Comparison of ENCODE assay signal across 11 cellular contexts in genomic region chr3:171165499-171165921, GRCh38.
A peak's percentile ranks its signal among the peaks of the same experiment; 100 is the strongest.
DNase-seq lines count a peak whose midpoint lies in the region; ATAC-seq and TF ChIP-seq lines count a peak whose summit lies in the region.
"Had no signal": no experiment of that assay in that cellular context is flagged by ENCODE, and none has a peak within 500 bp of the region (broad histone marks: within the 10 kb centered on the region; RNA-seq: fewer than 3 reads in every experiment).

No MANE protein-coding gene starts in this region.

- H3K27ac ChIP-seq in substantia nigra (ENCODE audit: low read depth, low read length, poor library complexity, severe bottlenecking), result no peak overlapping the region
- H3K27ac ChIP-seq: ovary, upper lobe of left lung had no signal

- CTCF ChIA-PET in WTC11 (lab: Charles Lee), result interaction anchor here (1.0 to 2.3 kb wide), 3 partner anchors 115 to 665 kb away, joined by 3 to 6 read pairs (median 4); no protein-coding TSS in a partner anchor

- H3K9me3 Mint-ChIP-seq in WTC11 (peaks cover 12% of the 10 kb centered on the region), natural killer cell (peaks cover 0 to 2% of the 10 kb centered on the region in 2 donors)

- intact Hi-C loops in natural killer cell (cut with micrococcal nuclease), result no loop called here

- ATAC-seq in WTC11 (peak; percentile 88), natural killer cell (peak in 1 of 3 donors; percentile 22)

- POLR2A ChIA-PET in WTC11 (lab: Charles Lee), result no interaction called here

- H3K27me3 Mint-ChIP-seq in WTC11 (ENCODE audit: low read depth) (no peaks in the 10 kb centered on the region), natural killer cell (ENCODE audit: low read depth in 2 of 2) (no peaks in the 10 kb centered on the region)

- peak; percentile 13 for DNase-seq in activated CD4-positive, alpha-beta T cell treated with anti-CD3 and anti-CD28 coated beads for 48 hours
- DNase-seq in activated CD4-positive, alpha-beta T cell treated with anti-CD3 and anti-CD28 coated beads for 4 hours, result no peak
- DNase-seq in H7 (peak; percentile 51), WTC11 (ENCODE audit: low spot score) (peak; percentile 46), natural killer cell (no peak), DMS 273 treated with DMSO at 0.1 percent for 48 hours (lab: John Stamatoyannopoulos, UW) (no peak), substantia nigra (lab: John Stamatoyannopoulos, UW) (no peak)
- no peak for DNase-seq in NK-92 treated with Interleukin-12 subunit alpha and Interleukin-12 subunit beta, amount 100 ng/mL, for 24 hours (lab: John Stamatoyannopoulos, UW)
- DNase-seq: 8988T, ovary, upper lobe of left lung had no signal

- no peaks in the 10 kb centered on the region; the same call in 1 of the 2 replicates for H3K36me3 ChIP-seq in H7 (replicated peaks; ENCODE audit: control insufficient read depth, insufficient read depth, low read length)
- H3K36me3 ChIP-seq: ovary had no signal

- H3K36me3 Mint-ChIP-seq in WTC11 (peaks cover 37% of the 10 kb centered on the region), natural killer cell (peaks cover 16% of the 10 kb centered on the region)

- peak overlapping the region; percentile 34 for H3K27ac Mint-ChIP-seq in WTC11
- H3K27ac Mint-ChIP-seq in natural killer cell, result peak overlapping the region; percentile 49 to 57

- H3K4me1 Mint-ChIP-seq in WTC11, result peaks cover 36% of the 10 kb centered on the region
- H3K4me1 Mint-ChIP-seq in natural killer cell, result peaks cover 12 to 15% of the 10 kb centered on the region in 2 donors

- no peak overlapping the region for H3K4me3 ChIP-seq in H7 (ENCODE audit: insufficient read depth, low read depth, low read length)
- H3K4me3 ChIP-seq: ovary, upper lobe of left lung had no signal

- TF ChIP-seq CTCF in WTC11 (IDR thresholded peaks at IDR 0.05) (no peak), natural killer cell (IDR thresholded peaks at IDR 0.05) (no peak)

- H3K27me3 ChIP-seq in H7 (ENCODE audit: control insufficient read depth, insufficient read depth, low read length), result no peaks in the 10 kb centered on the region
- H3K27me3 ChIP-seq: ovary, upper lobe of left lung had no signal

- H3K4me3 Mint-ChIP-seq in WTC11 (0 out of 2 replicates have a peak overlapping the region, but pooled peaks have one; percentile 0), natural killer cell (no peak overlapping the region)

TF ChIP-seq in WTC11, 78 proteins besides CTCF, POLR2A, EP300 and RAD21:
- no peak for TF ChIP-seq EMX1 (CRISPR knock-in tag; IDR thresholded peaks at IDR 0.05)
- TF ChIP-seq MAX (CRISPR knock-in tag; IDR thresholded peaks at IDR 0.05), result no peak
- TF ChIP-seq ZNF317 (CRISPR knock-in tag; IDR thresholded peaks at IDR 0.05; ENCODE audit: borderline replicate concordance, low read depth), result peak; percentile 83
- no peak for TF ChIP-seq ZMAT4 (CRISPR knock-in tag; IDR thresholded peaks at IDR 0.05)
- peak; percentile 26; the same call in 1 of the 2 replicates for TF ChIP-seq TEAD1 (CRISPR knock-in tag; IDR thresholded peaks at IDR 0.05)

Comparison
In these comparisons a context has a peak if more than half of its experiments do, and no peak if none do; other contexts are left out.
1. DNase-seq: peak in activated CD4-positive, alpha-beta T cell treated with anti-CD3 and anti-CD28 coated beads for 48 hours (single experiment), H7 (single experiment) and WTC11 (single experiment); none in activated CD4-positive, alpha-beta T cell treated with anti-CD3 and anti-CD28 coated beads for 4 hours (0 of 2), natural killer cell (single experiment), DMS 273 treated with DMSO at 0.1 percent for 48 hours (single experiment), substantia nigra (0 of 49) and NK-92 treated with Interleukin-12 subunit alpha and Interleukin-12 subunit beta, amount 100 ng/mL, for 24 hours (single experiment).